ENCODE assay signal across 32 cellular contexts in genomic region chr22:49482811-49483210, GRCh38.
"Had no signal": no experiment of that assay in that cellular context is flagged by ENCODE, and none has a peak within 500 bp of the region (broad histone marks: within the 10 kb centered on the region; RNA-seq: fewer than 3 reads in every experiment).

No MANE protein-coding gene starts in this region.

- H3K27me3 Mint-ChIP-seq: activated naive CD8-positive, alpha-beta T cell; activated T-cell treated with anti-CD3 and anti-CD28 coated beads, Interleukin-2, amount 50 U/mL, for 24 hours; activated T-helper 17 cell treated with anti-CD3 and anti-CD28 coated beads, Interleukin-2, amount 50 U/mL, for 72 hours; T-helper 17 cell had no signal

- DNase-seq: activated B cell treated with CpG ODN at 0.5 μM for 24 hours; activated CD4-positive, alpha-beta T cell treated with anti-CD3 and anti-CD28 coated beads for 48 hours; activated CD4-positive, alpha-beta T cell treated with anti-CD3 and anti-CD28 coated beads, Interleukin-2, amount 50 U/mL, for 1 hour; activated CD4-positive, alpha-beta T cell treated with anti-CD3 and anti-CD28 coated beads, Interleukin-2, amount 50 U/mL, for 48 hours; activated CD8-positive, alpha-beta memory T cell treated with anti-CD3 and anti-CD28 coated beads, Interleukin-2, amount 50 U/mL, for 48 hours; activated CD8-positive, alpha-beta T cell treated with anti-CD3 and anti-CD28 coated beads for 36 hours; activated effector memory CD4-positive, alpha-beta T cell treated with Interleukin-2 at 50 U/mL for 16 hours; activated gamma-delta T cell treated with Interleukin-2 at 50 U/mL for 16 hours; activated naive CD4-positive, alpha-beta T cell treated with anti-CD3 and anti-CD28 coated beads, Interleukin-2, amount 50 U/mL, for 16 hours; activated naive CD4-positive, alpha-beta T cell treated with Interleukin-2 at 50 U/mL for 16 hours; activated T-cell treated with anti-CD3 and anti-CD28 coated beads for 4 hours; activated T-cell treated with anti-CD3 and anti-CD28 coated beads, Interleukin-2, amount 50 U/mL, for 24 hours; activated T-cell treated with anti-CD3 and anti-CD28 coated beads, Interleukin-2, amount 50 U/mL, for 72 hours; amniotic stem cell; anterior cingulate cortex; brain microvascular endothelial cell; caudate nucleus; cortex of kidney; effector CD8-positive, alpha-beta T cell; esophagus squamous epithelium; foreskin melanocyte; heart right ventricle; T-helper 1 cell; T-helper 17 cell; T1000; WERI-Rb-1 had no signal

- H3K27ac ChIP-seq: brain microvascular endothelial cell, epithelial cell of prostate, esophagus squamous epithelium, gastroesophageal sphincter, heart right ventricle, WERI-Rb-1 had no signal

- ATAC-seq: activated CD4-positive, CD25-positive, alpha-beta regulatory T cell treated with anti-CD3 and anti-CD28 coated beads, Interleukin-2, amount 50 U/mL, for 24 hours; activated CD8-positive, alpha-beta T cell treated with anti-CD3 and anti-CD28 coated beads for 36 hours; activated T-cell treated with anti-CD3 and anti-CD28 coated beads, Interleukin-2, amount 50 U/mL, for 72 hours; activated T-helper 17 cell treated with anti-CD3 and anti-CD28 coated beads, Interleukin-2, amount 50 U/mL, for 72 hours; gastroesophageal sphincter; heart right ventricle; T-helper 17 cell had no signal

- H3K36me3 ChIP-seq: brain microvascular endothelial cell, esophagus squamous epithelium, gastroesophageal sphincter, heart right ventricle, WERI-Rb-1 had no signal

- H3K9me3 Mint-ChIP-seq: activated B cell treated with CpG ODN at 0.5 μM for 24 hours; activated CD8-positive, alpha-beta T cell treated with anti-CD3 and anti-CD28 coated beads for 36 hours; T-helper 2 cell treated with Interferon-gamma antibody and Interleukin-4, amounts not matched to agents 5 μg/mL and 100 μg/mL, for 36 hours had no signal

- H3K4me1 Mint-ChIP-seq: activated B cell treated with CpG ODN at 0.5 μM for 24 hours had no signal

- H3K9me3 ChIP-seq: esophagus squamous epithelium had no signal

- H3K27ac Mint-ChIP-seq: activated B cell treated with CpG ODN at 0.5 μM for 24 hours; activated CD8-positive, alpha-beta T cell treated with anti-CD3 and anti-CD28 coated beads for 36 hours; activated naive CD8-positive, alpha-beta T cell; activated T-cell treated with anti-CD3 and anti-CD28 coated beads, Interleukin-2, amount 50 U/mL, for 24 hours; activated T-cell treated with anti-CD3 and anti-CD28 coated beads, Interleukin-2, amount 50 U/mL, for 72 hours; activated T-helper 17 cell treated with anti-CD3 and anti-CD28 coated beads, Interleukin-2, amount 50 U/mL, for 72 hours; T-helper 17 cell; T-helper 2 cell treated with Interferon-gamma antibody and Interleukin-4, amounts not matched to agents 5 μg/mL and 100 μg/mL, for 36 hours had no signal

- H3K4me3 Mint-ChIP-seq: activated B cell treated with CpG ODN at 0.5 μM for 24 hours; activated CD8-positive, alpha-beta T cell treated with anti-CD3 and anti-CD28 coated beads for 36 hours; activated naive CD8-positive, alpha-beta T cell; activated T-cell treated with anti-CD3 and anti-CD28 coated beads, Interleukin-2, amount 50 U/mL, for 24 hours; activated T-cell treated with anti-CD3 and anti-CD28 coated beads, Interleukin-2, amount 50 U/mL, for 72 hours; activated T-helper 17 cell treated with anti-CD3 and anti-CD28 coated beads, Interleukin-2, amount 50 U/mL, for 72 hours; T-helper 17 cell; T-helper 2 cell treated with Interferon-gamma antibody and Interleukin-4, amounts not matched to agents 5 μg/mL and 100 μg/mL, for 36 hours had no signal

- H3K27me3 ChIP-seq: brain microvascular endothelial cell had no signal
